In the genomic region with DNA sequence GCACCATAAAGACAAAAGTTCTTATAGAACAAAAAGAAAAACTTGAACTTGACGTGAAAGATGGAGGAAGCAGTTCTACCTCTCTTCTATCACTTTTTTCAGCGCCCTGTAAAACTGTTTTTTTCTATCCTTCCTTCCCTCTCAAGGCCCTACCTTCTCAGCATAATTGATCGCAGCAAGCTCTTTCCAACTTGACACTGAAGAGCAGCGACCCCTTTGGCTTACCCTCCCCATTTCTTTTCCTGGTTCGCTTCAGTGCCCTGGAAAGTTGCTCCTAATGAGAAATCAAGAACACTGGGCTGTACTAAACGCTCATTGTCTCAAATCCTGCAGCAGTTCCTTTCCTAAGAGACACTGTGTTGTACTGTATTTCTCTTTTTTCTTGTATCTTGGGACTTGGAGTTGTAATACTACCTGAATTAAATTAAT, we compare ENCODE assay signal across 8 cellular contexts.
A peak's percentile ranks its signal among the peaks of the same experiment; 100 is the strongest.
DNase-seq lines count a peak whose midpoint lies in the region; ATAC-seq, FAIRE-seq and TF ChIP-seq lines count a peak whose summit lies in the region.

No MANE protein-coding gene starts in this region.

- FAIRE-seq in HTR-8/SVneo (lab: Jason Lieb, UNC) = no peak

- intact Hi-C loops in heart left ventricle (cut with DNase I) = loop anchor here in 9 of 10 donors (5.0 to 10.0 kb wide), 9 partner anchors 39 to 533 kb away; no protein-coding TSS in a partner anchor
- intact Hi-C loops in left ventricle myocardium superior (cut with micrococcal nuclease) = no loop called here
- intact Hi-C loops in posterior vena cava (cut with DNase I) = no loop called here

- H3K4me1 ChIP-seq in heart left ventricle (peaks cover 0 to 22% (median 7%) of the 10 kb centered on the region in 12 donors), adipocyte (ENCODE audit: control insufficient read depth, insufficient read depth, low read length) (peaks cover 9% of the 10 kb centered on the region), mesodermal cell (ENCODE audit: control insufficient read depth, insufficient read depth, low read length, poor library complexity, severe bottlenecking) (peaks cover 14% of the 10 kb centered on the region), upper lobe of left lung (peaks cover 3 to 17% (median 13%) of the 10 kb centered on the region in 4 donors)

- H3K36me3 ChIP-seq in heart left ventricle = no peaks in the 10 kb centered on the region
- no peaks in the 10 kb centered on the region for H3K36me3 ChIP-seq in adipocyte (ENCODE audit: control insufficient read depth, insufficient read depth, low read length, severe bottlenecking)
- no peaks in the 10 kb centered on the region for H3K36me3 ChIP-seq in mesodermal cell (ENCODE audit: control insufficient read depth, insufficient read depth, low read length)
- no peaks in the 10 kb centered on the region for H3K36me3 ChIP-seq in upper lobe of left lung

- H3K9me3 ChIP-seq in heart left ventricle (no peaks in the 10 kb centered on the region), adipocyte (ENCODE audit: control insufficient read depth, low read length) (no peaks in the 10 kb centered on the region), mesodermal cell (ENCODE audit: control insufficient read depth, low read length) (no peaks in the 10 kb centered on the region), upper lobe of left lung (no peaks in the 10 kb centered on the region)

- H3K4me3 ChIP-seq in heart left ventricle (peak overlapping the region; percentile 51 to 90 (median 76)), adipocyte (ENCODE audit: low read length) (peak overlapping the region; percentile 83), mesodermal cell (ENCODE audit: extremely low read depth, insufficient read depth, low read length, poor library complexity, severe bottlenecking) (peak overlapping the region; percentile 69), upper lobe of left lung (peak overlapping the region in 3 of 4 donors; percentile 72 to 75 (median 75))

- TF ChIP-seq POLR2A in heart left ventricle (IDR thresholded peaks at IDR 0.05) (no peak), upper lobe of left lung (IDR thresholded peaks at IDR 0.05) (no peak)

- H3K9ac ChIP-seq in adipocyte (ENCODE audit: low read length) = peak overlapping the region; percentile 57

- WGBS in heart left ventricle, 4 donors = 5 to 7% (median 6%) methylated on average over 6 of the region's 6 CpGs
- 12 to 16% methylated on average over 5 of the region's 6 CpGs for WGBS in mesodermal cell (ENCODE audit: insufficient coverage in 2 of 2), 2 experiments
- WGBS in upper lobe of left lung, 2 donors = 13 to 18% methylated on average over 6 of the region's 6 CpGs

- ATAC-seq in heart left ventricle = peak in 1 of 4 donors; percentile 18
- no peak for ATAC-seq in left ventricle myocardium superior
- no peak for ATAC-seq in upper lobe of left lung (ENCODE audit: low FRiP score in 2 of 2)

- no peak for TF ChIP-seq CTCF in heart left ventricle (IDR thresholded peaks at IDR 0.05)
- no peak for TF ChIP-seq CTCF in upper lobe of left lung (IDR thresholded peaks at IDR 0.05)

- H3K27ac ChIP-seq in heart left ventricle (peak overlapping the region in 11 of 12 donors; percentile 73 to 95 (median 86)), mesodermal cell (ENCODE audit: low read depth, low read length, severe bottlenecking) (no peak overlapping the region), upper lobe of left lung (peak overlapping the region; percentile 55 to 89 (median 80))

- no peak for TF ChIP-seq EP300 in upper lobe of left lung (IDR thresholded peaks at IDR 0.05)

- DNase-seq in heart left ventricle = no peak
- no peak for DNase-seq in left ventricle myocardium superior
- DNase-seq in adipocyte (ENCODE audit: low read depth) = peak; percentile 47
- no peak for DNase-seq in upper lobe of left lung
- DNase-seq in D341Med (ENCODE audit: low spot score) = no peak
- DNase-seq in posterior vena cava (ENCODE audit: low spot score) = no peak
- DNase-seq in HTR-8/SVneo (ENCODE audit: insufficient read length, low spot score) = no peak

- peaks cover 0 to 37% (median 0%) of the 10 kb centered on the region in 9 donors for H3K27me3 ChIP-seq in heart left ventricle
- no peaks in the 10 kb centered on the region for H3K27me3 ChIP-seq in adipocyte (replicated peaks; ENCODE audit: control insufficient read depth, insufficient read depth, low read length)
- H3K27me3 ChIP-seq in upper lobe of left lung = peaks cover 0 to 6% (median 0%) of the 10 kb centered on the region in 4 donors

Comparison
In these comparisons a context has a peak if more than half of its experiments do, and no peak if none do; other contexts are left out.
1. intact Hi-C loops: an anchor here in heart left ventricle (5.0 to 10.0 kb wide); none called in left ventricle myocardium superior and posterior vena cava.